In the genomic region with DNA sequence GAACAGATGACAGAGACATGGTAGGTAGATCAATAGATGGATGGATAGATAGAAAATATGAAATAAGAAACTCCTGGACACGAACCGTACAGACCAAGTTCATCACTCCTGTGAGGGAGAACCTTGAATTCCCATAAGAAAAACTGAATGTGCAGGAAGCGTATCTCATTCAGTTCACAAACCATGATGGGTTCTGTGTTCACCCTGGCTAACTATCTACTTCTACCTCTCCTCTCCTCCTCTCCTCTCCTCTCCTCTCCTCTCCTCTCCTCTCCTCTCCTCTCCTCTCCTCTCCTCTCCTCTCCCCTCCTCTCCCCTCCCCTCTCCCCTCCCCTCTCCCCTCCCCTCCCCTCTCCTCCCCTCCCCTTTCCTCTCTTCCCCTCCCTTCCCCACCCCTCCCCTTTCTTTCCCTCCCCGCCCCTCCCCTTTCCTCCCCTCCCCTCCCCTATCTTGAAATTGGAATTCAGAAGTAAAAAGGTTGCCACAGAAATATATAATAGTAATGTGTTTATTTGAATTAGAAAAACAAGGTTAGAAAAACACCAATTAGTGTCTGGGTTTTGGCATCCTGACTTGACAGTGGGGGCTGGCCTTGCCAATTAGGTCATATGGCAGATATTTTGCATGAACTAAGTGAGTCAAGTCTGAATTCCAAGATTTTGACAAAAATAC, we compare ENCODE assay signal across 2 cellular contexts.
TF ChIP-seq lines count a peak whose summit lies in the region.

No MANE protein-coding gene starts in this region.

TF ChIP-seq in HepG2, 621 proteins besides CTCF, POLR2A, EP300 and RAD21:
- TF ChIP-seq ZNF501 (CRISPR knock-in tag; IDR thresholded peaks at IDR 0.05) (no peak), MNT (IDR thresholded peaks at IDR 0.05) (no peak), SNRNP70 (IDR thresholded peaks at IDR 0.05; ENCODE audit: low read depth, low read length) (no peak), PCBP1 (IDR thresholded peaks at IDR 0.05; ENCODE audit: borderline replicate concordance, low read depth, low read length) (0 out of 2 replicates have a peak, but pooled peaks have one; percentile 62), HNRNPK (IDR thresholded peaks at IDR 0.05; ENCODE audit: low read depth, low read length, poor library complexity, severe bottlenecking) (peak; percentile 93)

TF ChIP-seq in K562, 482 proteins besides CTCF, POLR2A, EP300 and RAD21:
- TF ChIP-seq HDGF (IDR thresholded peaks at IDR 0.05) (no peak), PCBP1 (IDR thresholded peaks at IDR 0.05; ENCODE audit: low read depth, low read length, poor library complexity, severe bottlenecking) (peak; percentile 65)
